Comparison of ENCODE assay signal across 1 cellular context in the genomic region with DNA sequence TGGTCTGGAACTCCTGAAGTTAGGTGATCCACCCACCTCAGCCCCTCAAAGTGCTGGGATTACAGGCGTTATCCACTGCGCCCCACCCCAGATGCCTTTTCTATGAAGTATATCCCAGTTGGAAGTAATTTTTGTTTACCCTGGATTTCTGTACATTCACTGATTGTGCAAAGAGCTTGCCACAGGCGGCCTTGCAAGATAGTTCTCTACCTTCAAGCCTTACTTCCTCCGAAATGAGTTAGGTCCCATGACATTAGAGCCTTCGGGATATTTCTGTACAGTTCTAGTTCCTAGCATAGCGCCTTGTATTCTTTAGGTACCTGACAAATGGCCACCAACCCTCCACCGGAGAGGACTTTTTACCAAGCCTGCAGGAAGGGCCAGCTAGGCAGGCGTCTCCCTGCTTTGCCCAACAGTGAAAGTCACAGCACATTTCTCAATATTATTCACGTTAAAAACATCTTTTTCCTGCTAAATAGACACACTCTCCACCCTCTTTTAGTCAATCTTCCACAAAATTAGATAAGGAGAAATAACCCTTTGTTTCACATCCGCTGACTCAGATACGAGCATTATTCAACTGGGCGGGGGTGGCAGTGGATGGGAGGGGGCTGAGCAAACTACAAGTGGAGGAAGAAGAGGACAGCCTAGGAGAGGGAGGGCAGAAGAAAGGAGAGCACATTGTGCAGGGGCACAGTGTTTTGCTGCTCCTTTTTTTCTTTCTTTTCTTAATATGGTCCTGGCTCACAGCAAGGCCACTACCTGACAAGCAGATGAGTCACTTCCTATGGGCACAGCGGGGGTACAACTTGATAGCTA.
TF ChIP-seq lines count a peak whose summit lies in the region.

No MANE protein-coding gene starts in this region.

TF ChIP-seq in HEK293, 187 proteins besides CTCF, POLR2A, EP300 and RAD21 (continued from another document and continues in another):
- no peak for TF ChIP-seq ZNF26 (tag by site-specific recombination; IDR thresholded peaks at IDR 0.05)
- TF ChIP-seq ZNF416 (tag by site-specific recombination; IDR thresholded peaks at IDR 0.05), result no peak
- TF ChIP-seq ZNF776 (tag by site-specific recombination; IDR thresholded peaks at IDR 0.05; ENCODE audit: borderline replicate concordance), result no peak
- no peak for TF ChIP-seq SALL2 (tag by site-specific recombination; IDR thresholded peaks at IDR 0.05; ENCODE audit: borderline replicate concordance)
- no peak for TF ChIP-seq ZNF211 (tag by site-specific recombination; IDR thresholded peaks at IDR 0.05; ENCODE audit: low read depth)
- TF ChIP-seq YY2 (tag by site-specific recombination; IDR thresholded peaks at IDR 0.05), result no peak
- no peak for TF ChIP-seq GLIS1 (tag by site-specific recombination; IDR thresholded peaks at IDR 0.05)
- TF ChIP-seq GLI4 (tag by site-specific recombination; IDR thresholded peaks at IDR 0.05), result no peak
- no peak for TF ChIP-seq PRDM1 (tag by site-specific recombination; IDR thresholded peaks at IDR 0.05)
- TF ChIP-seq ZNF23 (tag by site-specific recombination; IDR thresholded peaks at IDR 0.05; ENCODE audit: borderline replicate concordance), result no peak
- TF ChIP-seq ZFP3 (tag by site-specific recombination; IDR thresholded peaks at IDR 0.05; ENCODE audit: low read depth), result no peak
- TF ChIP-seq ZNF747 (tag by site-specific recombination; IDR thresholded peaks at IDR 0.05), result no peak
- TF ChIP-seq ZNF560 (tag by site-specific recombination; IDR thresholded peaks at IDR 0.05; ENCODE audit: borderline replicate concordance), result no peak
- TF ChIP-seq, protein P1, sequence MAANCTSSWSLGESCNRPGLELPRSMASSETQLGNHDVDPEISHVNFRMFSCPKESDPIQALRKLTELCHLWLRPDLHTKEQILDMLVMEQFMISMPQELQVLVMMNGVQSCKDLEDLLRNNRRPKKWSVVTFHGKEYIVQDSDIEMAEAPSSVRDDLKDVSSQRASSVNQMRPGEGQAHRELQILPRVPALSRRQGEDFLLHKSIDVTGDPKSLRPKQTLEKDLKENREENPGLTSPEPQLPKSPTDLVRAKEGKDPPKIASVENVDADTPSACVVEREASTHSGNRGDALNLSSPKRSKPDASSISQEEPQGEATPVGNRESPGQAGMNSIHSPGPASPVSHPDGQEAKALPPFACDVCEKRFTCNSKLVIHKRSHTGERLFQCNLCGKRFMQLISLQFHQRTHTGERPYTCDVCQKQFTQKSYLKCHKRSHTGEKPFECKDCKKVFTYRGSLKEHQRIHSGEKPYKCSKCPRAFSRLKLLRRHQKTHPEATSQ (tag by site-specific recombination; IDR thresholded peaks at IDR 0.05), result no peak
- TF ChIP-seq, protein P2, sequence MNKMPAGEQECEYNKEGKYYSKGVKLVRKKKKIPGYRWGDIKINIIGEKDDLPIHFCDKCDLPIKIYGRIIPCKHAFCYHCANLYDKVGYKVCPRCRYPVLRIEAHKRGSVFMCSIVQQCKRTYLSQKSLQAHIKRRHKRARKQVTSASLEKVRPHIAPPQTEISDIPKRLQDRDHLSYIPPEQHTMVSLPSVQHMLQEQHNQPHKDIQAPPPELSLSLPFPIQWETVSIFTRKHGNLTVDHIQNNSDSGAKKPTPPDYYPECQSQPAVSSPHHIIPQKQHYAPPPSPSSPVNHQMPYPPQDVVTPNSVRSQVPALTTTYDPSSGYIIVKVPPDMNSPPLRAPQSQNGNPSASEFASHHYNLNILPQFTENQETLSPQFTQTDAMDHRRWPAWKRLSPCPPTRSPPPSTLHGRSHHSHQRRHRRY (tag by site-specific recombination; IDR thresholded peaks at IDR 0.05), result no peak
- TF ChIP-seq ZNF146 (tag by site-specific recombination; IDR thresholded peaks at IDR 0.05), result no peak
- no peak for TF ChIP-seq ZEB2 (tag by site-specific recombination; IDR thresholded peaks at IDR 0.05)
- no peak for TF ChIP-seq ZNF791 (tag by site-specific recombination; IDR thresholded peaks at IDR 0.05)
- TF ChIP-seq ZNF214 (tag by site-specific recombination; IDR thresholded peaks at IDR 0.05; ENCODE audit: borderline replicate concordance), result no peak
- no peak for TF ChIP-seq GLIS2 (tag by site-specific recombination; IDR thresholded peaks at IDR 0.05)
- TF ChIP-seq GLI2 (tag by site-specific recombination; IDR thresholded peaks at IDR 0.05; ENCODE audit: borderline replicate concordance, low read depth), result no peak
- TF ChIP-seq, protein P3, sequence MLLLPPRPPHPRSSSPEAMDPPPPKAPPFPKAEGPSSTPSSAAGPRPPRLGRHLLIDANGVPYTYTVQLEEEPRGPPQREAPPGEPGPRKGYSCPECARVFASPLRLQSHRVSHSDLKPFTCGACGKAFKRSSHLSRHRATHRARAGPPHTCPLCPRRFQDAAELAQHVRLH (tag by site-specific recombination; IDR thresholded peaks at IDR 0.05), result no peak
- peak; percentile 44 for TF ChIP-seq PRDM6 (tag by site-specific recombination; IDR thresholded peaks at IDR 0.05)
- no peak for TF ChIP-seq ZNF621 (tag by site-specific recombination; IDR thresholded peaks at IDR 0.05)
- TF ChIP-seq, protein P4, sequence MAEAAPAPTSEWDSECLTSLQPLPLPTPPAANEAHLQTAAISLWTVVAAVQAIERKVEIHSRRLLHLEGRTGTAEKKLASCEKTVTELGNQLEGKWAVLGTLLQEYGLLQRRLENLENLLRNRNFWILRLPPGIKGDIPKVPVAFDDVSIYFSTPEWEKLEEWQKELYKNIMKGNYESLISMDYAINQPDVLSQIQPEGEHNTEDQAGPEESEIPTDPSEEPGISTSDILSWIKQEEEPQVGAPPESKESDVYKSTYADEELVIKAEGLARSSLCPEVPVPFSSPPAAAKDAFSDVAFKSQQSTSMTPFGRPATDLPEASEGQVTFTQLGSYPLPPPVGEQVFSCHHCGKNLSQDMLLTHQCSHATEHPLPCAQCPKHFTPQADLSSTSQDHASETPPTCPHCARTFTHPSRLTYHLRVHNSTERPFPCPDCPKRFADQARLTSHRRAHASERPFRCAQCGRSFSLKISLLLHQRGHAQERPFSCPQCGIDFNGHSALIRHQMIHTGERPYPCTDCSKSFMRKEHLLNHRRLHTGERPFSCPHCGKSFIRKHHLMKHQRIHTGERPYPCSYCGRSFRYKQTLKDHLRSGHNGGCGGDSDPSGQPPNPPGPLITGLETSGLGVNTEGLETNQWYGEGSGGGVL (tag by site-specific recombination; IDR thresholded peaks at IDR 0.05), result peak; percentile 81
- no peak for TF ChIP-seq ZFHX2 (tag by site-specific recombination; conservative IDR thresholded peaks at IDR 0.05)
- no peak for TF ChIP-seq ZNF701 (tag by site-specific recombination; IDR thresholded peaks at IDR 0.05)
- TF ChIP-seq ZNF529 (tag by site-specific recombination; IDR thresholded peaks at IDR 0.05; ENCODE audit: insufficient replicate concordance), result no peak
- 0 out of 2 replicates have a peak, but pooled peaks have one; percentile 59 for TF ChIP-seq ZNF184 (tag by site-specific recombination; IDR thresholded peaks at IDR 0.05)
- TF ChIP-seq HIC1 (tag by site-specific recombination; IDR thresholded peaks at IDR 0.05), result no peak
- no peak for TF ChIP-seq ZIC2 (tag by site-specific recombination; IDR thresholded peaks at IDR 0.05)
- TF ChIP-seq ZNF843 (tag by site-specific recombination; IDR thresholded peaks at IDR 0.05), result no peak
- no peak for TF ChIP-seq ZNF658 (tag by site-specific recombination; IDR thresholded peaks at IDR 0.05)
- TF ChIP-seq ZNF223 (tag by site-specific recombination; IDR thresholded peaks at IDR 0.05), result no peak
- TF ChIP-seq ZNF488 (tag by site-specific recombination; IDR thresholded peaks at IDR 0.05), result no peak
- no peak for TF ChIP-seq ZNF777 (tag by site-specific recombination; IDR thresholded peaks at IDR 0.05; ENCODE audit: borderline replicate concordance)
- TF ChIP-seq ZNF664 (tag by site-specific recombination; IDR thresholded peaks at IDR 0.05), result no peak
- no peak for TF ChIP-seq ZFP37 (tag by site-specific recombination; IDR thresholded peaks at IDR 0.05)
- TF ChIP-seq REPIN1 (tag by site-specific recombination; IDR thresholded peaks at IDR 0.05; ENCODE audit: low read depth), result no peak
- no peak for TF ChIP-seq MZF1 (tag by site-specific recombination; IDR thresholded peaks at IDR 0.05; ENCODE audit: borderline replicate concordance)
- TF ChIP-seq ZBTB49 (tag by site-specific recombination; IDR thresholded peaks at IDR 0.05; ENCODE audit: low read depth), result no peak
- TF ChIP-seq ZNF354C (tag by site-specific recombination; IDR thresholded peaks at IDR 0.05; ENCODE audit: borderline replicate concordance, low read depth), result no peak
- no peak for TF ChIP-seq HOXC10 (CRISPR knock-in tag; IDR thresholded peaks at IDR 0.05)
